ENCODE assay signal across 9 cellular contexts in the genomic region with DNA sequence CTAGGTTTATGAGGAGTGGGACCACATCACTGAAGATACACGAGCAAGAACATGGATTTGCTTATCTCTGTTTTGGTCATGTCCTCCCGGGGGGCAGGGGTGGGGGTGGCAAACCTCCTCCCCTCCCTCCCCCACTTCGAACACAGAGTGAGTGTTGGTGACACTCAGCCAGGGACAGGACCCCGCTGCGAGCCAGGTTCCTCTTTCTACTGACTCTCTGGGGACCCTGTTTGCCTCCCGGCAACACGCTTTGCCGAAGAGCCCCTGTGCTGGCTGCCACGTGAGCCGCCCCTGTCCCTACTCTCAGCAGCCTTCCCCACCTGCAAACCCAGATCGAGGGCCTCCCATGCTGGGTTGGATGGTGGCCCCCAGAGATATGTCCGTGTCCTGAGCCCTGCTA. TPM values are rescaled to one million over a fixed set of nuclear protein-coding genes. Genes with fewer than 3 reads are reported as not detected.
DNase-seq lines count a peak whose midpoint lies in the region; ATAC-seq and TF ChIP-seq lines count a peak whose summit lies in the region.
"Had no signal": no experiment of that assay in that cellular context is flagged by ENCODE, and none has a peak within 500 bp of the region (broad histone marks: within the 10 kb centered on the region; RNA-seq: fewer than 3 reads in every experiment).

No MANE protein-coding gene starts in this region.

- H3K36me3 ChIP-seq in CD8-positive, alpha-beta T cell (ENCODE audit: insufficient read depth, low read length) = peaks cover 7% of the 10 kb centered on the region

- no peaks in the 10 kb centered on the region for H3K9me3 ChIP-seq in CD8-positive, alpha-beta T cell (ENCODE audit: low read length)

- no peak for TF ChIP-seq CTCF in CD8-positive, alpha-beta T cell (IDR thresholded peaks at IDR 0.05)

- no peak for ATAC-seq in CD8-positive, alpha-beta T cell
- ATAC-seq in GM19035 (IDR thresholded peaks at IDR 0.05; ENCODE audit: unreplicated experiment) (peak; percentile 29), HG03108 (IDR thresholded peaks at IDR 0.05; ENCODE audit: unreplicated experiment) (peak; percentile 52)
- no peak for ATAC-seq in activated naive CD4-positive, alpha-beta T cell treated with anti-CD3 and anti-CD28 coated beads, Interleukin-2, amount 50 U/mL, for 72 hours

- H3K27ac Mint-ChIP-seq in CD8-positive, alpha-beta T cell = peak overlapping the region; percentile 57
- peak overlapping the region; percentile 68 to 91 for H3K27ac Mint-ChIP-seq in activated naive CD4-positive, alpha-beta T cell treated with anti-CD3 and anti-CD28 coated beads, Interleukin-2, amount 50 U/mL, for 72 hours

- H3K36me3 Mint-ChIP-seq in CD8-positive, alpha-beta T cell = peaks cover 43% of the 10 kb centered on the region
- H3K36me3 Mint-ChIP-seq in activated naive CD4-positive, alpha-beta T cell treated with anti-CD3 and anti-CD28 coated beads, Interleukin-2, amount 50 U/mL, for 72 hours = no peaks in the 10 kb centered on the region

- intact Hi-C loops in CD8-positive, alpha-beta T cell (cut with DNase I, micrococcal nuclease) = no loop called here

- CTCF ChIA-PET in CD8-positive, alpha-beta T cell (lab: Charles Lee) = no interaction called here

- H3K27ac ChIP-seq in CD8-positive, alpha-beta T cell (ENCODE audit: low read depth, low read length) = no peak overlapping the region

- DNase-seq in CD8-positive, alpha-beta T cell = peak in 1 of 7 experiments; percentile 46
- no peak for DNase-seq in activated naive CD4-positive, alpha-beta T cell treated with anti-CD3 and anti-CD28 coated beads, Interleukin-2, amount 50 U/mL, for 72 hours (ENCODE audit: low spot score in 2 of 2)
- DNase-seq in NK-92 (lab: John Stamatoyannopoulos, UW; ENCODE audit: unreplicated experiment) (no peak), DMS79 (lab: John Stamatoyannopoulos, UW) (no peak), SHP77 (lab: John Stamatoyannopoulos, UW) (no peak)
- DNase-seq in stimulated activated CD4-positive, alpha-beta T cell treated with anti-CD3 and anti-CD28 coated beads, Interleukin-1b, Interleukin-23, amount 100 ng/mL, for 48 hours = no peak
- DNase-seq: NCI-H2029 treated with DMSO at 0.1 percent for 48 hours had no signal

- H3K9me3 Mint-ChIP-seq in CD8-positive, alpha-beta T cell = no peaks in the 10 kb centered on the region
- no peaks in the 10 kb centered on the region for H3K9me3 Mint-ChIP-seq in activated naive CD4-positive, alpha-beta T cell treated with anti-CD3 and anti-CD28 coated beads, Interleukin-2, amount 50 U/mL, for 72 hours

- no peaks in the 10 kb centered on the region for H3K27me3 Mint-ChIP-seq in CD8-positive, alpha-beta T cell (ENCODE audit: low read depth)

- H3K4me1 ChIP-seq in CD8-positive, alpha-beta T cell (ENCODE audit: insufficient read depth, low read length) = peaks cover 14% of the 10 kb centered on the region

- no peak overlapping the region for H3K4me3 ChIP-seq in CD8-positive, alpha-beta T cell (ENCODE audit: low read depth, low read length)

- H3K27me3 ChIP-seq in CD8-positive, alpha-beta T cell (ENCODE audit: insufficient read depth, low read length) = no peaks in the 10 kb centered on the region

- H3K4me3 Mint-ChIP-seq in CD8-positive, alpha-beta T cell = no peak overlapping the region

- peaks cover 35% of the 10 kb centered on the region for H3K4me1 Mint-ChIP-seq in CD8-positive, alpha-beta T cell (ENCODE audit: low read depth)

- POLR2A ChIA-PET in CD8-positive, alpha-beta T cell (lab: Charles Lee) = no interaction called here

RNA-seq across cellular contexts. Expression of gene P2RY8, which starts 34.7 kb away (rescaled TPM):
- 100 to 1,000 TPM; 196 to 197 TPM for total RNA-seq in CD8-positive, alpha-beta T cell
- total RNA-seq in activated naive CD4-positive, alpha-beta T cell treated with anti-CD3 and anti-CD28 coated beads, Interleukin-2, amount 50 U/mL, for 72 hours = 10 to 100 TPM; 18.9 TPM

RNA-seq across cellular contexts. Expression of gene ASMTL, which starts 49.5 kb away (rescaled TPM):
- 10 to 100 TPM; 55.4 to 66.8 TPM for total RNA-seq in CD8-positive, alpha-beta T cell
- total RNA-seq in activated naive CD4-positive, alpha-beta T cell treated with anti-CD3 and anti-CD28 coated beads, Interleukin-2, amount 50 U/mL, for 72 hours = 10 to 100 TPM; 54.9 to 58.0 TPM

Comparison
In these comparisons a context has a peak if more than half of its experiments do, and no peak if none do; other contexts are left out.
1. ATAC-seq: peak in GM19035 (single experiment) and HG03108 (single experiment); none in CD8-positive, alpha-beta T cell (single experiment) and activated naive CD4-positive, alpha-beta T cell treated with anti-CD3 and anti-CD28 coated beads, Interleukin-2, amount 50 U/mL, for 72 hours (0 of 2).
2. RNA of gene P2RY8, which starts 34.7 kb away (total RNA-seq): 196 to 197 TPM in CD8-positive, alpha-beta T cell; 18.9 TPM in activated naive CD4-positive, alpha-beta T cell treated with anti-CD3 and anti-CD28 coated beads, Interleukin-2, amount 50 U/mL, for 72 hours; every median in the first group is over 4 times any median in the second.